8 cellular contexts compared by ENCODE assay signal in the genomic region with DNA sequence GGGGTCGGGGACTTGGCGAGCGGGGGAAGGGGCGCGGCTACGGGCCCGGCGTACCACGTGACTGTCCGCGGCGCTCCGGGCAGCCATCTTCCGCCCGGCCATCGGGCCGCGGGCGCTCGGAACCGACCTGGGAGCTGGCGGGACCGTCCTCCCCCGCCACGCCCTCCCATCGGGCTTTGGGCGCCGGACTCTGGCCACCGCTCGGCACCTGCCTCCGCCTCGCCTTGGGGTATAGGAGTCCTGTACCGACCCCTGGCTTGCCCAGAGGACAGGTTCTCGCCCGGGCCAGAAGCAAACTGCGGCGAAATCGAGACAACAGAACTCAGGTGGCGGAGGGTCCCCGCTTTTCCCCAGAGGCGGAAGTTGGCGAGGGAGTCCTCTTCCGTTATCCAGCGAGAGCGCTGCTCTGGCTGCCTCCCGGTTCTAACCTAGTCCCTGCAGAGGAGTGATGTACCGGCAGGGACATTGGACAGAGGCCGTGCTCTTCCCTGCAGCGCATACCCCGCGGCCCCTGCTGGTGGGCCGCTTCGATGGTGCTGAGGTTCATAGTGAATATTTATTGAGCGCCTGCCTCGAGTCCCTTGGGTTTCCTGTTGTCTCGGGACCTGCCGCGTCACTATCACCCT. TPM values are rescaled to one million over a fixed set of nuclear protein-coding genes. Genes with fewer than 3 reads are reported as not detected.
DNase-seq lines count a peak whose midpoint lies in the region; ATAC-seq, FAIRE-seq and TF ChIP-seq lines count a peak whose summit lies in the region.

No MANE protein-coding gene starts in this region.

- peaks cover 14% of the 10 kb centered on the region for H3K79me2 ChIP-seq in keratinocyte (ENCODE audit: control insufficient read depth, insufficient read depth, low read length)

- H4K20me1 ChIP-seq in keratinocyte (ENCODE audit: control insufficient read depth, extremely low read depth, insufficient read depth, low read length): peaks cover 3% of the 10 kb centered on the region

- CTCF ChIA-PET in AG04449 (lab: Yijun Ruan, JAX): interaction anchor here (1.2 to 2.1 kb wide), 5 partner anchors 10 to 257 kb away, joined by 3 to 10 read pairs (median 5); no protein-coding TSS in a partner anchor

- TF ChIP-seq CTCF in AG04449 (IDR thresholded peaks at IDR 0.05; ENCODE audit: insufficient read depth, low read length, missing control alignments) (peak; percentile 74), WI38 (IDR thresholded peaks at IDR 0.05; ENCODE audit: low read depth, low read length) (peak; percentile 67), keratinocyte (optimal IDR thresholded peaks at IDR 0.05 in 1 of 3, IDR thresholded peaks at IDR 0.05 in 1 of 3, conservative IDR thresholded peaks at IDR 0.05 in 1 of 3; ENCODE audit: extremely low read depth in 1 of 3, insufficient read depth in 2 of 3, low read length in 3 of 3) (peak in 2 of 3 experiments; percentile 36 to 44)

- dilution Hi-C loops in keratinocyte (cut with MboI; ENCODE audit: extremely low pct_ligation_motif_present, low sequenced_read_pairs): no loop called here

- peaks cover 31% of the 10 kb centered on the region for H3K4me1 ChIP-seq in keratinocyte (ENCODE audit: control insufficient read depth, extremely low read depth, insufficient read depth, low read length)

- TF ChIP-seq POLR2A in GM18505 (IDR thresholded peaks at IDR 0.05; ENCODE audit: borderline replicate concordance, extremely low read depth, insufficient read depth, insufficient read length): peak; percentile 83

- peak overlapping the region; percentile 98 for H3K27ac ChIP-seq in keratinocyte (ENCODE audit: control insufficient read depth, insufficient read depth, low read length)

- H3K36me3 ChIP-seq in keratinocyte (ENCODE audit: control insufficient read depth in 2 of 2, extremely low read depth in 1 of 2, insufficient read depth in 2 of 2, low read length in 2 of 2): no peaks in the 10 kb centered on the region

- peak overlapping the region; percentile 83 for H3K4me3 ChIP-seq in AG04449 (ENCODE audit: low read depth, low read length)
- peak overlapping the region; percentile 73 for H3K4me3 ChIP-seq in WI38 (ENCODE audit: low read depth, low read length)
- peak overlapping the region; percentile 78 to 91 (median 89) for H3K4me3 ChIP-seq in keratinocyte (ENCODE audit: control insufficient read depth in 2 of 3, extremely low read depth in 1 of 3, insufficient read depth in 2 of 3, low read depth in 1 of 3, low read length in 3 of 3)

- H2AFZ ChIP-seq in keratinocyte (ENCODE audit: control insufficient read depth, low read length): peak overlapping the region; percentile 96

- H3K9me3 ChIP-seq in keratinocyte (ENCODE audit: control insufficient read depth, low read depth, low read length): no peaks in the 10 kb centered on the region

- H3K4me2 ChIP-seq in keratinocyte (ENCODE audit: control insufficient read depth, extremely low read depth, insufficient read depth, low read depth, low read length): peak overlapping the region; percentile 98

- ATAC-seq in GM18505 (IDR thresholded peaks at IDR 0.05; ENCODE audit: unreplicated experiment) (peak; percentile 43), HG02885 (IDR thresholded peaks at IDR 0.05; ENCODE audit: poor library complexity, unreplicated experiment) (peak; percentile 50)

- H3K9me1 ChIP-seq in keratinocyte (ENCODE audit: control insufficient read depth, extremely low read depth, insufficient read depth, low read length): no peaks in the 10 kb centered on the region

- H3K9ac ChIP-seq in keratinocyte (ENCODE audit: control insufficient read depth, extremely low read depth, insufficient read depth, low read length): peak overlapping the region; percentile 93

- POLR2A ChIA-PET in AG04449 (lab: Yijun Ruan, JAX): interaction anchor here (0.6 to 1.3 kb wide), 8 partner anchors 10 to 219 kb away, joined by 3 to 8 read pairs (median 4); no protein-coding TSS in a partner anchor

- H3K27me3 ChIP-seq in keratinocyte (ENCODE audit: control insufficient read depth, extremely low read depth, insufficient read depth, low read length): no peaks in the 10 kb centered on the region

- DNase-seq in AG04449 (ENCODE audit: low read depth, low spot score) (no peak), NCI-H187 treated with DMSO at 0.1 percent for 48 hours (lab: John Stamatoyannopoulos, UW) (peak; percentile 32), keratinocyte (ENCODE audit: low read depth, low spot score) (no peak)
- DNase-seq in central memory CD4-positive, alpha-beta T cell: peak; percentile 64
- DNase-seq in stimulated activated CD4-positive, alpha-beta T cell treated with anti-CD3 and anti-CD28 coated beads, Interleukin-1b, Interleukin-23, amount 100 ng/mL, for 4 hours (ENCODE audit: low read depth in 2 of 2): peak; percentile 45 to 47

- FAIRE-seq in keratinocyte (lab: Jason Lieb, UNC): no peak

RNA-seq across cellular contexts. Expression of gene SGMS1, which starts 1.2 kb away (rescaled TPM):
- polyA plus RNA-seq in keratinocyte: 16.3 to 18.3 TPM (median 16.7 TPM) in 3 replicates
- polyA plus RNA-seq in keratinocyte (2011; ENCODE audit: low read depth): 96.4 TPM
- 9.7 and 12.7 TPM in 2 replicates for polyA plus RNA-seq in keratinocyte (2011; cell fraction: cytosol; rRNA removed)
- 17.8 and 18.7 TPM in 2 replicates for polyA plus RNA-seq in keratinocyte (2011; cell fraction: nucleus; rRNA removed)
- 13.6 and 15.8 TPM in 2 replicates for polyA plus RNA-seq in keratinocyte (2012; ENCODE audit: low replicate concordance)
- 18.4 to 24.3 TPM (median 18.9 TPM) in 3 replicates for polyA minus RNA-seq in keratinocyte
- 21.9 TPM for polyA minus RNA-seq in keratinocyte (2011; cell fraction: cytosol; rRNA and poly(A)+ RNA removed)
- polyA minus RNA-seq in keratinocyte (2011; cell fraction: nucleus; rRNA and poly(A)+ RNA removed): 31.7 and 46.4 TPM in 2 replicates

Comparison
In these comparisons a context has a peak if more than half of its experiments do, and no peak if none do; other contexts are left out.
1. DNase-seq: peak in NCI-H187 treated with DMSO at 0.1 percent for 48 hours (single experiment), central memory CD4-positive, alpha-beta T cell (single experiment) and stimulated activated CD4-positive, alpha-beta T cell treated with anti-CD3 and anti-CD28 coated beads, Interleukin-1b, Interleukin-23, amount 100 ng/mL, for 4 hours (2 of 2); none in AG04449 (single experiment) and keratinocyte (single experiment).
2. Peak in every context shown above with its lines, with median percentiles within 50 percentile points of each other: H3K4me3 ChIP-seq and CTCF ChIP-seq.